Comparison of ENCODE assay signal across 1 cellular context in genomic region chr3:194556086-194557056, GRCh38.
TF ChIP-seq lines count a peak whose summit lies in the region.

No MANE protein-coding gene starts in this region.

TF ChIP-seq in K562, 482 proteins besides CTCF, POLR2A, EP300 and RAD21 (continued from another document and continues in another):
- TF ChIP-seq ZNF318 (IDR thresholded peaks at IDR 0.05; ENCODE audit: borderline replicate concordance in 1 of 2, low read depth in 1 of 2) = 0 out of 4 replicates have a peak, but pooled peaks of 1 of the 2 experiments have one; percentile 29
- no peak for TF ChIP-seq ZNF76 (CRISPR knock-in tag; IDR thresholded peaks at IDR 0.05; ENCODE audit: borderline replicate concordance)
- TF ChIP-seq MTA1 (IDR thresholded peaks at IDR 0.05; ENCODE audit: borderline replicate concordance) = peak; percentile 33; the same call in 1 of the 2 replicates
- TF ChIP-seq THRAP3 (IDR thresholded peaks at IDR 0.05; ENCODE audit: borderline replicate concordance) = 0 out of 2 replicates have a peak, but pooled peaks have one; percentile 43
- 0 out of 2 replicates have a peak, but pooled peaks have one; percentile 46 for TF ChIP-seq ZNF133 (CRISPR knock-in tag; IDR thresholded peaks at IDR 0.05)
- TF ChIP-seq GABPB1 (CRISPR knock-in tag; IDR thresholded peaks at IDR 0.05) = 0 out of 2 replicates have a peak, but pooled peaks have one; percentile 50
- TF ChIP-seq ZNF41 (CRISPR knock-in tag; conservative IDR thresholded peaks at IDR 0.05) = no peak
- TF ChIP-seq MTF1 (CRISPR knock-in tag; IDR thresholded peaks at IDR 0.05; ENCODE audit: borderline replicate concordance) = no peak
- no peak for TF ChIP-seq CSDE1 (IDR thresholded peaks at IDR 0.05)
- TF ChIP-seq NCOA1 (IDR thresholded peaks at IDR 0.05; ENCODE audit: low read depth) = peak; percentile 22; the same call in 1 of the 2 replicates
- TF ChIP-seq MLLT1 (IDR thresholded peaks at IDR 0.05) = peak in 1 of 2 experiments; percentile 68; a peak in 1 of 4 replicates
- TF ChIP-seq ARID1B (IDR thresholded peaks at IDR 0.05) = peak; percentile 76
- TF ChIP-seq MAX (CRISPR knock-in tag; IDR thresholded peaks at IDR 0.05) = 0 out of 2 replicates have a peak, but pooled peaks have one; percentile 8
- no peak for TF ChIP-seq ZNF174 (CRISPR knock-in tag; IDR thresholded peaks at IDR 0.05)
- TF ChIP-seq SNAPC5 (CRISPR knock-in tag; IDR thresholded peaks at IDR 0.05) = no peak
- TF ChIP-seq SPI1 (IDR thresholded peaks at IDR 0.05; ENCODE audit: borderline replicate concordance, low read depth, low read length) = no peak
- peak; percentile 50; the same call in 1 of the 2 replicates for TF ChIP-seq ZBTB40 (IDR thresholded peaks at IDR 0.05)
- TF ChIP-seq ZBTB40 (CRISPR knock-in tag; IDR thresholded peaks at IDR 0.05) = no peak
- peak; percentile 58 for TF ChIP-seq GABPA (tag; conservative IDR thresholded peaks at IDR 0.05; ENCODE audit: low read depth)
- TF ChIP-seq NR0B1 (IDR thresholded peaks at IDR 0.05; ENCODE audit: partially characterized antibody) = no peak
- TF ChIP-seq BACH1 (tag; IDR thresholded peaks at IDR 0.05) = peak; percentile 80
- TF ChIP-seq GATAD2B (IDR thresholded peaks at IDR 0.05; ENCODE audit: borderline replicate concordance) = no peak
- 0 out of 2 replicates have a peak, but pooled peaks have one; percentile 36 for TF ChIP-seq EP400 (IDR thresholded peaks at IDR 0.05)
- no peak for TF ChIP-seq ZNF384 (IDR thresholded peaks at IDR 0.05; ENCODE audit: low read depth, low read length)
- no peak for TF ChIP-seq NRF1 (conservative IDR thresholded peaks at IDR 0.05 in 1 of 2, IDR thresholded peaks at IDR 0.05 in 1 of 2)
- no peak for TF ChIP-seq ID3 (CRISPR knock-in tag; IDR thresholded peaks at IDR 0.05)
- TF ChIP-seq ID3 (tag; IDR thresholded peaks at IDR 0.05) = peak; percentile 17; the same call in 1 of the 2 replicates
- TF ChIP-seq ZNF12 (CRISPR knock-in tag; IDR thresholded peaks at IDR 0.05) = no peak
- TF ChIP-seq SMARCE1 (IDR thresholded peaks at IDR 0.05) = peak; percentile 76
- TF ChIP-seq ZNF224 (CRISPR knock-in tag; IDR thresholded peaks at IDR 0.05) = no peak
- no peak for TF ChIP-seq ZNF740 (CRISPR knock-in tag; IDR thresholded peaks at IDR 0.05)
- TF ChIP-seq ZNF740 (tag; IDR thresholded peaks at IDR 0.05) = peak in 1 of 2 experiments; percentile 38; a peak in 1 of 4 replicates
- no peak for TF ChIP-seq ATF4 (CRISPR knock-in tag; IDR thresholded peaks at IDR 0.05)
- no peak for TF ChIP-seq MEIS2 (IDR thresholded peaks at IDR 0.05; ENCODE audit: partially characterized antibody)
- peak; percentile 15 for TF ChIP-seq NEUROD1 (IDR thresholded peaks at IDR 0.05; ENCODE audit: borderline replicate concordance, low read depth, low read length, partially characterized antibody)
